Comparison of ENCODE assay signal across 24 cellular contexts in genomic region chr22:20105456-20106204, GRCh38. TPM values are rescaled to one million over a fixed set of nuclear protein-coding genes. Genes with fewer than 3 reads are reported as not detected.
A peak's percentile ranks its signal among the peaks of the same experiment; 100 is the strongest.
DNase-seq lines count a peak whose midpoint lies in the region; ATAC-seq and TF ChIP-seq lines count a peak whose summit lies in the region.
"Had no signal": no experiment of that assay in that cellular context is flagged by ENCODE, and none has a peak within 500 bp of the region (broad histone marks: within the 10 kb centered on the region; RNA-seq: fewer than 3 reads in every experiment).

No MANE protein-coding gene starts in this region.

- intact Hi-C loops in left ventricle myocardium superior (cut with micrococcal nuclease) (no loop called here), heart right ventricle (cut with DNase I) (no loop called here), mucosa of descending colon (cut with DNase I, micrococcal nuclease) (no loop called here)

- H3K4me1 ChIP-seq in heart right ventricle (no peaks in the 10 kb centered on the region), mucosa of descending colon (ENCODE audit: low read depth) (no peaks in the 10 kb centered on the region)
- H3K4me1 ChIP-seq: heart left ventricle, SJSA1, vagina had no signal

- no peak overlapping the region for H3K27ac ChIP-seq in heart right ventricle
- H3K27ac ChIP-seq: C4-2B, epithelial cell of prostate, heart left ventricle, SJSA1, thoracic aorta, vagina had no signal

- no peaks in the 10 kb centered on the region for H3K9me3 Mint-ChIP-seq in activated naive CD8-positive, alpha-beta T cell treated with anti-CD3 and anti-CD28 coated beads, Interleukin-2, amount 50 U/mL, for 24 hours
- H3K9me3 Mint-ChIP-seq: naive B cell had no signal

- H3K27me3 ChIP-seq in heart right ventricle: no peaks in the 10 kb centered on the region
- H3K27me3 ChIP-seq: heart left ventricle, SJSA1, vagina had no signal

- 94 to 96% methylated on average over 7 of the region's 7 CpGs for WGBS in heart right ventricle, 2 donors

- DNase-seq in left ventricle myocardium superior: peak; percentile 7
- no peak for DNase-seq in heart right ventricle
- no peak for DNase-seq in activated naive CD8-positive, alpha-beta T cell treated with anti-CD3 and anti-CD28 coated beads, Interleukin-2, amount 50 U/mL, for 24 hours
- DNase-seq in mucosa of descending colon: peak in 2 of 3 donors; percentile 2 to 22
- DNase-seq in stimulated activated CD4-positive, alpha-beta T cell treated with anti-CD3 and anti-CD28 coated beads, Interleukin-4, amount 100 ng/mL, for 1 hour: no peak
- no peak for DNase-seq in cerebellum (ENCODE audit: low spot score)
- DNase-seq: activated CD4-positive, alpha-beta T cell treated with anti-CD3 and anti-CD28 coated beads, Interleukin-2, amount 50 U/mL, for 1 hour; left colon; mesendoderm; naive B cell; NCI-H1694 treated with DMSO at 0.1 percent for 48 hours; NCI-H2171; occipital lobe; stimulated activated CD4-positive, alpha-beta T cell treated with anti-CD3 and anti-CD28 coated beads, Interleukin-4, amount 100 ng/mL, for 4 hours; stimulated activated naive CD4-positive, alpha-beta T cell treated with Interleukin-2 at 50 U/mL for 16 hours had no signal

- H3K36me3 Mint-ChIP-seq in activated naive CD8-positive, alpha-beta T cell treated with anti-CD3 and anti-CD28 coated beads, Interleukin-2, amount 50 U/mL, for 24 hours (ENCODE audit: low read depth): peaks cover 27% of the 10 kb centered on the region
- H3K36me3 Mint-ChIP-seq: naive B cell had no signal

- no peak overlapping the region for H3K4me3 Mint-ChIP-seq in activated naive CD8-positive, alpha-beta T cell treated with anti-CD3 and anti-CD28 coated beads, Interleukin-2, amount 50 U/mL, for 24 hours
- H3K4me3 Mint-ChIP-seq: naive B cell had no signal

- H3K4me1 Mint-ChIP-seq in activated naive CD8-positive, alpha-beta T cell treated with anti-CD3 and anti-CD28 coated beads, Interleukin-2, amount 50 U/mL, for 24 hours: peaks cover 24% of the 10 kb centered on the region
- H3K4me1 Mint-ChIP-seq: naive B cell had no signal

- peak overlapping the region; percentile 31 for H3K27ac Mint-ChIP-seq in activated naive CD8-positive, alpha-beta T cell treated with anti-CD3 and anti-CD28 coated beads, Interleukin-2, amount 50 U/mL, for 24 hours

- no peaks in the 10 kb centered on the region for H3K27me3 Mint-ChIP-seq in activated naive CD8-positive, alpha-beta T cell treated with anti-CD3 and anti-CD28 coated beads, Interleukin-2, amount 50 U/mL, for 24 hours
- H3K27me3 Mint-ChIP-seq: naive B cell had no signal

- ATAC-seq in left ventricle myocardium superior: no peak
- ATAC-seq in heart right ventricle: no peak
- ATAC-seq in activated naive CD8-positive, alpha-beta T cell treated with anti-CD3 and anti-CD28 coated beads, Interleukin-2, amount 50 U/mL, for 24 hours: no peak
- ATAC-seq in mucosa of descending colon: no peak
- no peak for ATAC-seq in GM19467 (IDR thresholded peaks at IDR 0.05; ENCODE audit: unreplicated experiment)
- ATAC-seq: heart left ventricle, left colon, Panc1 had no signal

- TF ChIP-seq CTCF in heart right ventricle (IDR thresholded peaks at IDR 0.05): no peak
- TF ChIP-seq CTCF in mucosa of descending colon (IDR thresholded peaks at IDR 0.05): no peak

- H3K36me3 ChIP-seq in heart right ventricle (peaks cover 14 to 99% (median 50%) of the 10 kb centered on the region in 9 donors), mucosa of descending colon (ENCODE audit: low read depth) (peaks cover 8% of the 10 kb centered on the region)

- H3K9me3 ChIP-seq in heart right ventricle: no peaks in the 10 kb centered on the region
- no peaks in the 10 kb centered on the region for H3K9me3 ChIP-seq in mucosa of descending colon
- H3K9me3 ChIP-seq: heart left ventricle, SJSA1, thoracic aorta, vagina had no signal

- H3K4me3 ChIP-seq in heart right ventricle (no peak overlapping the region), mucosa of descending colon (no peak overlapping the region)
- H3K4me3 ChIP-seq: heart left ventricle, SJSA1, thoracic aorta, vagina had no signal

RNA-seq across cellular contexts. Expression of gene RANBP1, which starts 10.3 kb away (rescaled TPM):
- total RNA-seq in left ventricle myocardium superior: 36.6 TPM
- 10 to 100 TPM; 31.8 to 55.8 (median 38.1) TPM for total RNA-seq in heart right ventricle
- polyA plus RNA-seq in heart right ventricle: 10 to 100 TPM; 39.4 to 71.7 TPM
- total RNA-seq in mucosa of descending colon: 100 to 1,000 TPM in 1 of 3 donors, 10 to 100 TPM in 2; 58.4 to 102 (median 66.0) TPM
- 90.7 TPM for total RNA-seq in cerebellum

RNA-seq across cellular contexts. Expression of gene TRMT2A, which starts 11.4 kb away (rescaled TPM):
- total RNA-seq in left ventricle myocardium superior (28.5 TPM), heart right ventricle (10 to 100 TPM; 18.4 to 29.6 (median 25.8) TPM), mucosa of descending colon (10 to 100 TPM; 34.4 to 50.0 (median 37.6) TPM), cerebellum (33.6 TPM)
- 10 to 100 TPM; 24.6 to 58.2 TPM for polyA plus RNA-seq in heart right ventricle

RNA-seq across cellular contexts. Expression of gene DGCR8, which starts 25.6 kb away (rescaled TPM):
- 17.7 TPM for total RNA-seq in left ventricle myocardium superior
- total RNA-seq in heart right ventricle: 10 to 100 TPM; 11.4 to 20.0 (median 14.0) TPM
- 10 to 100 TPM in 1 of 2 donors, 1 to 10 TPM in 1; 8.3 to 26.3 TPM for polyA plus RNA-seq in heart right ventricle
- total RNA-seq in mucosa of descending colon: 10 to 100 TPM; 39.0 to 48.8 (median 48.4) TPM
- 45.4 TPM for total RNA-seq in cerebellum

RNA-seq across cellular contexts. Expression of gene ZDHHC8, which starts 26.0 kb away (rescaled TPM):
- total RNA-seq in left ventricle myocardium superior (51.6 TPM), heart right ventricle (10 to 100 TPM; 32.5 to 51.7 (median 37.5) TPM), mucosa of descending colon (10 to 100 TPM; 27.7 to 53.0 (median 42.2) TPM), cerebellum (7.7 TPM)
- polyA plus RNA-seq in heart right ventricle: 10 to 100 TPM; 23.2 to 39.4 TPM

RNA-seq across cellular contexts. Expression of gene CCDC188, which starts 45.2 kb away (rescaled TPM):
- total RNA-seq in left ventricle myocardium superior (0.27 TPM), heart right ventricle (1 to 10 TPM in 1 of 10 donors, under 1 TPM in 6, not detected in 3; 0.15 to 1.1 (median 0.50) TPM), mucosa of descending colon (under 1 TPM; 0.41 to 0.98 (median 0.65) TPM), cerebellum (1.4 TPM)
- 1 to 10 TPM in 1 of 2 donors, under 1 TPM in 1; 0.51 to 2.3 TPM for polyA plus RNA-seq in heart right ventricle
- total RNA-seq: occipital lobe; T-helper 1 cell treated with Interleukin-12 subunit alpha and Interleukin-12 subunit beta and Interleukin-4 antibody, amounts not matched to agents 30 ng/mL and 1 ng/mL, for 36 hours; thoracic aorta; vagina had no signal

Comparison
In these comparisons a context has a peak if more than half of its experiments do, and no peak if none do; other contexts are left out.
1. DNase-seq: peak in left ventricle myocardium superior (single experiment) and mucosa of descending colon (2 of 3); none in heart right ventricle (0 of 2), activated naive CD8-positive, alpha-beta T cell treated with anti-CD3 and anti-CD28 coated beads, Interleukin-2, amount 50 U/mL, for 24 hours (single experiment), stimulated activated CD4-positive, alpha-beta T cell treated with anti-CD3 and anti-CD28 coated beads, Interleukin-4, amount 100 ng/mL, for 1 hour (single experiment) and cerebellum (single experiment).